11 cellular contexts compared by ENCODE assay signal in genomic region chr9:92098638-92099037, GRCh38. TPM values are rescaled to one million over a fixed set of nuclear protein-coding genes. Genes with fewer than 3 reads are reported as not detected.
A peak's percentile ranks its signal among the peaks of the same experiment; 100 is the strongest.
DNase-seq lines count a peak whose midpoint lies in the region; ATAC-seq and TF ChIP-seq lines count a peak whose summit lies in the region.
"Had no signal": no experiment of that assay in that cellular context is flagged by ENCODE, and none has a peak within 500 bp of the region (broad histone marks: within the 10 kb centered on the region; RNA-seq: fewer than 3 reads in every experiment).

No MANE protein-coding gene starts in this region.

- no peak for DNase-seq in CD4-positive, CD25-positive, alpha-beta regulatory T cell
- no peak for DNase-seq in foreskin keratinocyte
- DNase-seq in head of caudate nucleus = no peak
- DNase-seq in T-helper 9 cell = no peak
- no peak for DNase-seq in NK-92 treated with Interleukin-12 subunit alpha and Interleukin-12 subunit beta, amount 100 ng/mL, for 24 hours (lab: John Stamatoyannopoulos, UW)
- no peak for DNase-seq in stimulated activated CD4-positive, alpha-beta T cell treated with anti-CD3 and anti-CD28 coated beads, Interleukin-2, amount 100 ng/mL, for 48 hours
- DNase-seq: activated gamma-delta T cell, SW 1271 had no signal

- intact Hi-C loops in head of caudate nucleus (cut with DNase I) = no loop called here

- no peaks in the 10 kb centered on the region for H3K9me3 ChIP-seq in CD4-positive, CD25-positive, alpha-beta regulatory T cell (ENCODE audit: control insufficient read depth in 2 of 2, low read length in 2 of 2)
- no peaks in the 10 kb centered on the region for H3K9me3 ChIP-seq in HUES6 (ENCODE audit: control insufficient read depth, insufficient read depth, low read depth, low read length)

- TF ChIP-seq CTCF in foreskin keratinocyte (conservative IDR thresholded peaks at IDR 0.05) = no peak

- no peaks in the 10 kb centered on the region for H3K27me3 ChIP-seq in CD4-positive, CD25-positive, alpha-beta regulatory T cell (ENCODE audit: control insufficient read depth, insufficient read depth, low read length)
- H3K27me3 ChIP-seq in HUES6 (ENCODE audit: control insufficient read depth, insufficient read depth, low read length) = no peaks in the 10 kb centered on the region
- no peaks in the 10 kb centered on the region for H3K27me3 ChIP-seq in foreskin keratinocyte

- peak overlapping the region; percentile 17 for H3K4me3 ChIP-seq in CD4-positive, CD25-positive, alpha-beta regulatory T cell (ENCODE audit: low read depth, low read length)
- H3K4me3 ChIP-seq in HUES6 (ENCODE audit: low read depth, low read length) = peak overlapping the region; percentile 13; the same call in 1 of the 2 replicates

- H3K27ac ChIP-seq in CD4-positive, CD25-positive, alpha-beta regulatory T cell (ENCODE audit: insufficient read depth, low read length, poor library complexity, severe bottlenecking) = peak overlapping the region; percentile 8
- H3K27ac ChIP-seq in HUES6 (ENCODE audit: low read depth, low read length) = peak overlapping the region; percentile 68; the same call in 1 of the 2 replicates
- H3K27ac ChIP-seq in foreskin keratinocyte = peak overlapping the region; percentile 89

- H3K9me3 Mint-ChIP-seq in CD4-positive, CD25-positive, alpha-beta regulatory T cell = peaks cover 0 to 2% (median 0%) of the 10 kb centered on the region in 7 donors
- H3K9me3 Mint-ChIP-seq: effector memory CD8-positive, alpha-beta T cell had no signal

- peak overlapping the region in 1 of 4 donors; percentile 56 for H3K4me3 Mint-ChIP-seq in CD4-positive, CD25-positive, alpha-beta regulatory T cell

- peak overlapping the region in 1 of 3 donors; percentile 12 for H3K27ac Mint-ChIP-seq in CD4-positive, CD25-positive, alpha-beta regulatory T cell
- H3K27ac Mint-ChIP-seq: effector memory CD8-positive, alpha-beta T cell had no signal

- peaks cover 34 to 60% (median 41%) of the 10 kb centered on the region in 4 donors for H3K4me1 Mint-ChIP-seq in CD4-positive, CD25-positive, alpha-beta regulatory T cell

- peaks cover 14% of the 10 kb centered on the region for H3K4me1 ChIP-seq in CD4-positive, CD25-positive, alpha-beta regulatory T cell (ENCODE audit: control insufficient read depth, insufficient read depth, low read length, poor library complexity, severe bottlenecking)
- peaks cover 36% of the 10 kb centered on the region for H3K4me1 ChIP-seq in HUES6 (ENCODE audit: control insufficient read depth, insufficient read depth, low read length)
- H3K4me1 ChIP-seq in foreskin keratinocyte = peaks cover 21% of the 10 kb centered on the region

- H3K36me3 Mint-ChIP-seq in CD4-positive, CD25-positive, alpha-beta regulatory T cell = peaks cover 45% of the 10 kb centered on the region

- peak overlapping the region; percentile 69 for H3K9ac ChIP-seq in HUES6 (ENCODE audit: low read length)

- no peaks in the 10 kb centered on the region for H3K27me3 Mint-ChIP-seq in CD4-positive, CD25-positive, alpha-beta regulatory T cell
- H3K27me3 Mint-ChIP-seq: effector memory CD8-positive, alpha-beta T cell had no signal

- peaks cover 15% of the 10 kb centered on the region for H3K36me3 ChIP-seq in CD4-positive, CD25-positive, alpha-beta regulatory T cell (ENCODE audit: control insufficient read depth, insufficient read depth, low read length)
- peaks cover 15% of the 10 kb centered on the region for H3K36me3 ChIP-seq in HUES6 (ENCODE audit: control insufficient read depth, insufficient read depth, low read length)

- ATAC-seq in CD4-positive, CD25-positive, alpha-beta regulatory T cell (ENCODE audit: low read depth in 2 of 2) = no peak
- ATAC-seq in GM19438 (IDR thresholded peaks at IDR 0.05; ENCODE audit: low read depth, unreplicated experiment) = peak; percentile 84
- no peak for ATAC-seq in foreskin keratinocyte
- ATAC-seq: effector memory CD8-positive, alpha-beta T cell had no signal

RNA-seq across cellular contexts. Expression of gene SPTLC1, which starts 16.6 kb away (rescaled TPM):
- total RNA-seq in CD4-positive, CD25-positive, alpha-beta regulatory T cell = 51.2 TPM
- polyA plus RNA-seq in CD4-positive, CD25-positive, alpha-beta regulatory T cell = 10 to 100 TPM; 44.0 to 50.7 (median 47.6) TPM
- total RNA-seq in foreskin keratinocyte = 76.0 and 82.5 TPM in 2 replicates
- polyA plus RNA-seq in foreskin keratinocyte = 30.2 and 36.6 TPM in 2 replicates

Comparison
In these comparisons a context has a peak if more than half of its experiments do, and no peak if none do; other contexts are left out.
1. H3K27ac ChIP-seq: peak in every context shown above with its lines; median percentile 89 in foreskin keratinocyte; 68 in HUES6; 8 in CD4-positive, CD25-positive, alpha-beta regulatory T cell.